In the genomic region with DNA sequence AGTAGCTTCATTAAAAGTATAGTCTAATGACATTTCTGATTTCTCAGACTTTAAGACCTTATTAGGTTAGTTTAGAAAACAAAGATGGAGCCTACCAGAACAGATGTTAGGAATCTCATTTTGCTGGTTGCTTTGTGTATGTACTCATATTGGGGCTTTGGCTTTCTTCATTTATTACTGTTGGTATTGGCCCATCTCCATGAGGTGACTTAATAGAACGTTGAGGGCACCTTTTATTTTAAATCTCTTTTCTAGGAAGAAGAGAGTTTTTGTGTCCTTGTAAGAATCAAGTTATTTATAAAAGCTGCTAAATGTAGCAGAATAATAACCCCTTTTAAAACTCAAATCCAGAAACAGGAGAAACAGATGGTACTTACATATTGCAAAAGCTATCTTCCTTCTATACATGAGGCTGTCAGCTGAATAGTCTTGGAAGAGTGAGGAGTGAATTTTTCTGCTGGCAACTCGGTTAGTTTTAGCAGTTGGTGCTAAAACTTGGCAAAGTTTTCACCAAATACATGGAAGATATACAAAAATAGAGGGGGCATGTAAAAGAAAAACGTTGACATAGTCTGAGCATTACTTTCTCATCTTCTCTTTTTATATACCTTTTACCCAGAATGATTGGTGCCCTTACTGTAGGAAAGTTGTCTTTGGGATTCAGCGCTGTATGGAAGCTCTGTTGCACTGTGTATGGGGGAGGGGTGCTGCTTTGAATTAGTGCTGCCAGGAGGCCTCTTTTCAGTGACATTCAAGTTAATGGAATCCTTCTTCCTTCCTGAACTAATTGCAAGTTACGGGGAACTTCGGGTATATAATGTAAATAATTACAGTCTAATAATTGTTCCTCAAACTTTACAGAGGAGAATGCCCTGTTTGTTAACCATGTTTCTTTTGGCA, we compare ENCODE assay signal across 15 cellular contexts. TPM values are rescaled to one million over a fixed set of nuclear protein-coding genes. Genes with fewer than 3 reads are reported as not detected.
A peak's percentile ranks its signal among the peaks of the same experiment; 100 is the strongest.
DNase-seq lines count a peak whose midpoint lies in the region; ATAC-seq, FAIRE-seq and TF ChIP-seq lines count a peak whose summit lies in the region.
"Had no signal": no experiment of that assay in that cellular context is flagged by ENCODE, and none has a peak within 500 bp of the region (broad histone marks: within the 10 kb centered on the region; RNA-seq: fewer than 3 reads in every experiment).

No MANE protein-coding gene starts in this region.

- no peak for ATAC-seq in HG02571 (IDR thresholded peaks at IDR 0.05; ENCODE audit: unreplicated experiment)
- ATAC-seq in left cardiac atrium, result no peak
- ATAC-seq: gastroesophageal sphincter had no signal

- no peaks in the 10 kb centered on the region for H3K9me3 ChIP-seq in neural progenitor cell (ENCODE audit: low read depth)
- H3K9me3 ChIP-seq: gastroesophageal sphincter had no signal

- H3K4me1 ChIP-seq in neural progenitor cell, result peaks cover 28% of the 10 kb centered on the region

- intact Hi-C loops in left cardiac atrium (cut with DNase I), result no loop called here

- no peaks in the 10 kb centered on the region for H3K27me3 Mint-ChIP-seq in neural progenitor cell (ENCODE audit: insufficient read depth, low read depth)
- H3K27me3 Mint-ChIP-seq: activated CD4-positive, alpha-beta T cell treated with anti-CD3 and anti-CD28 coated beads, Interleukin-2, amount 10 ng/mL, durations not matched to agents 7 days and 5 days had no signal

- H3K9me3 Mint-ChIP-seq in neural progenitor cell, result no peaks in the 10 kb centered on the region
- H3K9me3 Mint-ChIP-seq: activated CD4-positive, alpha-beta T cell treated with anti-CD3 and anti-CD28 coated beads, Interleukin-2, amount 10 ng/mL, durations not matched to agents 7 days and 5 days had no signal

- no peak overlapping the region for H3K9ac ChIP-seq in neural progenitor cell

- peaks cover 92% of the 10 kb centered on the region for H4K20me1 ChIP-seq in neural progenitor cell (ENCODE audit: low read depth)

- peaks cover 65% of the 10 kb centered on the region for H3K79me2 ChIP-seq in neural progenitor cell (ENCODE audit: low read depth)

- no peak overlapping the region for H2AFZ ChIP-seq in neural progenitor cell (replicated peaks)

- FAIRE-seq in GM19239 (lab: Jason Lieb, UNC), result peak; percentile 56
- FAIRE-seq: GM12891 had no signal

- peaks cover 46% of the 10 kb centered on the region for H3K36me3 ChIP-seq in neural progenitor cell

- H3K4me3 ChIP-seq in neural progenitor cell, result no peak overlapping the region
- H3K4me3 ChIP-seq: gastroesophageal sphincter had no signal

- no peak overlapping the region for H3K27ac Mint-ChIP-seq in neural progenitor cell

- H3K27ac ChIP-seq in neural progenitor cell, result peak overlapping the region; percentile 27
- H3K27ac ChIP-seq: gastroesophageal sphincter had no signal

- H3K4me1 Mint-ChIP-seq in neural progenitor cell, result peaks cover 43% of the 10 kb centered on the region
- H3K4me1 Mint-ChIP-seq: activated CD4-positive, alpha-beta T cell treated with anti-CD3 and anti-CD28 coated beads, Interleukin-2, amount 10 ng/mL, durations not matched to agents 7 days and 5 days had no signal

- H3K36me3 Mint-ChIP-seq in neural progenitor cell, result peaks cover 76% of the 10 kb centered on the region

- H3K4me3 Mint-ChIP-seq in neural progenitor cell, result no peak overlapping the region
- H3K4me3 Mint-ChIP-seq: activated CD4-positive, alpha-beta T cell treated with anti-CD3 and anti-CD28 coated beads, Interleukin-2, amount 10 ng/mL, durations not matched to agents 7 days and 5 days had no signal

- DNase-seq in GM19239 (ENCODE audit: insufficient read length, low spot score) (no peak), NCI-H446 (lab: John Stamatoyannopoulos, UW) (peak; percentile 51 to 80), fibroblast of gingiva (ENCODE audit: low read depth) (peak; percentile 16), neural progenitor cell (ENCODE audit: low spot score) (peak; percentile 35), left cardiac atrium (no peak), GM20000 (ENCODE audit: low spot score) (no peak)
- DNase-seq in activated effector memory CD4-positive, alpha-beta T cell treated with anti-CD3 and anti-CD28 coated beads, Interleukin-2, amount 50 U/mL, for 16 hours, result no peak
- DNase-seq: activated CD4-positive, alpha-beta T cell treated with anti-CD3 and anti-CD28 coated beads, Interleukin-2, amount 10 ng/mL, durations not matched to agents 7 days and 5 days; amygdala; EL; NCI-H1436; stimulated activated CD4-positive, alpha-beta T cell treated with anti-CD3 and anti-CD28 coated beads, Interleukin-2, amount 100 ng/mL, for 48 hours had no signal

- H3F3A ChIP-seq in neural progenitor cell (ENCODE audit: low read depth), result peaks cover 44% of the 10 kb centered on the region

- TF ChIP-seq CTCF in neural progenitor cell (IDR thresholded peaks at IDR 0.05), result no peak
- no peak for TF ChIP-seq CTCF in GM20000 (IDR thresholded peaks at IDR 0.05; ENCODE audit: extremely low read depth, missing control alignments)

- H3K4me2 ChIP-seq in neural progenitor cell, result peak overlapping the region; percentile 40

- no peaks in the 10 kb centered on the region for H3K27me3 ChIP-seq in neural progenitor cell
- H3K27me3 ChIP-seq: gastroesophageal sphincter had no signal

RNA-seq across cellular contexts. Expression of gene CTNNB1, which starts 35.8 kb away (rescaled TPM):
- total RNA-seq in neural progenitor cell (ENCODE audit: low replicate concordance), result 566 and 688 TPM in 2 replicates
- 100 to 1,000 TPM; 169 to 207 TPM for total RNA-seq in left cardiac atrium

Comparison
In these comparisons a context has a peak if more than half of its experiments do, and no peak if none do; other contexts are left out.
1. DNase-seq: peak in NCI-H446 (2 of 2), fibroblast of gingiva (single experiment) and neural progenitor cell (single experiment); none in GM19239 (single experiment), left cardiac atrium (single experiment), activated effector memory CD4-positive, alpha-beta T cell treated with anti-CD3 and anti-CD28 coated beads, Interleukin-2, amount 50 U/mL, for 16 hours (single experiment) and GM20000 (single experiment).